ENCODE assay signal across 14 cellular contexts in genomic region chr22:22881116-22882032, GRCh38.
DNase-seq lines count a peak whose midpoint lies in the region; ATAC-seq and TF ChIP-seq lines count a peak whose summit lies in the region.
"Had no signal": no experiment of that assay in that cellular context is flagged by ENCODE, and none has a peak within 500 bp of the region (broad histone marks: within the 10 kb centered on the region; RNA-seq: fewer than 3 reads in every experiment).

No MANE protein-coding gene starts in this region.

- H3K4me3 Mint-ChIP-seq in memory B cell = peak overlapping the region; percentile 39
- H3K4me3 Mint-ChIP-seq: T-helper 17 cell had no signal

- peaks cover 68% of the 10 kb centered on the region for H3K4me1 Mint-ChIP-seq in memory B cell

- H3K4me3 ChIP-seq in GM12865 (ENCODE audit: low read depth, low read length) = no peak overlapping the region; the same call in none of the 2 replicates
- H3K4me3 ChIP-seq: adrenal gland, transverse colon had no signal

- DNase-seq in CD1c-positive myeloid dendritic cell (ENCODE audit: extremely low spot score) = peak; percentile 42
- peak; percentile 63 for DNase-seq in GM12865 (ENCODE audit: low read depth)
- DNase-seq in NCI-H345 treated with DMSO at 0.1 percent for 48 hours (lab: John Stamatoyannopoulos, UW; ENCODE audit: unreplicated experiment) = peak; percentile 29
- DNase-seq in memory B cell (ENCODE audit: low spot score in 2 of 2) = no peak
- no peak for DNase-seq in central memory CD4-positive, alpha-beta T cell
- DNase-seq: activated T-cell treated with anti-CD3 and anti-CD28 coated beads, Interleukin-2, amount 50 U/mL, for 48 hours; head of caudate nucleus; RPMI8226; T-helper 17 cell had no signal

- no peak for TF ChIP-seq CTCF in GM12865 (IDR thresholded peaks at IDR 0.05; ENCODE audit: insufficient read depth, low read depth, low read length, missing control alignments)

- peaks cover 3% of the 10 kb centered on the region for H3K27me3 Mint-ChIP-seq in memory B cell

- ATAC-seq in memory B cell (ENCODE audit: low read depth) (peak; percentile 43), GM19397 (IDR thresholded peaks at IDR 0.05; ENCODE audit: unreplicated experiment) (no peak), HG03025 (IDR thresholded peaks at IDR 0.05; ENCODE audit: low FRiP score, unreplicated experiment) (no peak), GM21360 (IDR thresholded peaks at IDR 0.05; ENCODE audit: unreplicated experiment) (no peak)
- ATAC-seq: T-helper 17 cell had no signal

- H3K36me3 Mint-ChIP-seq in memory B cell = no peaks in the 10 kb centered on the region

- no peaks in the 10 kb centered on the region for H3K9me3 Mint-ChIP-seq in memory B cell

- no peak overlapping the region for H3K27ac Mint-ChIP-seq in memory B cell
- H3K27ac Mint-ChIP-seq: T-helper 17 cell had no signal

Comparison
In these comparisons a context has a peak if more than half of its experiments do, and no peak if none do; other contexts are left out.
1. DNase-seq: peak in CD1c-positive myeloid dendritic cell (single experiment), GM12865 (single experiment) and NCI-H345 treated with DMSO at 0.1 percent for 48 hours (single experiment); none in memory B cell (0 of 2) and central memory CD4-positive, alpha-beta T cell (single experiment).